In the genomic region with DNA sequence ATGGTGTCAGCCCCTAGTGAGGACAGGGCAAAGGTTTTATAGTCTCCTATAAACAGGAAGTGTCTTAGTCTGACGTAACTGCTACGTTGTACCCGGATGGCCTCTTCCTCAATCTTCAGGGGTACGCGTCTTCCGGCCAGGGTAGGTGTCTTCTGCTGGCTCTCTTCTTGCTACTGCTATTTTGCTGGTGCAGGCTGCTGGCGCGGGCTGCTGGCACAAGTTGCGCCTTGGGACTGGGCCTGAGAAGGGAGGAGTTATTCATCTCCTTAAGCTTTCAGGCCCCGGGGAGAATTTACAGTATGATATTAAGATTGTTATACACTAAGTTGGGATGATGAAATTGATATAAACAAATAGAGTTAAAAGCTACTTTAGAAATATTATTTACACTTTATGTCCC, we compare ENCODE assay signal across 32 cellular contexts.
"Had no signal": no experiment of that assay in that cellular context is flagged by ENCODE, and none has a peak within 500 bp of the region (broad histone marks: within the 10 kb centered on the region; RNA-seq: fewer than 3 reads in every experiment).

No MANE protein-coding gene starts in this region.

- H3K4me3 Mint-ChIP-seq: activated CD4-positive, alpha-beta T cell treated with anti-CD3 and anti-CD28 coated beads, Interleukin-2, amount 10 ng/mL, durations not matched to agents 24 days and 14 days; activated CD8-positive, alpha-beta T cell treated with anti-CD3 and anti-CD28 coated beads for 36 hours; activated naive CD8-positive, alpha-beta T cell treated with anti-CD3 and anti-CD28 coated beads for 36 hours; activated T-cell treated with anti-CD3 and anti-CD28 coated beads, Interleukin-2, amount 50 U/mL, for 72 hours; activated T-helper 17 cell treated with anti-CD3 and anti-CD28 coated beads, Interleukin-2, amount 50 U/mL, for 72 hours had no signal

- H3K27me3 ChIP-seq: ascending aorta, cardiac muscle cell, MG63 had no signal

- ATAC-seq: activated CD8-positive, alpha-beta T cell treated with anti-CD3 and anti-CD28 coated beads for 36 hours; activated T-cell treated with anti-CD3 and anti-CD28 coated beads, Interleukin-2, amount 50 U/mL, for 72 hours; activated T-helper 17 cell treated with anti-CD3 and anti-CD28 coated beads, Interleukin-2, amount 50 U/mL, for 72 hours; Right ventricle myocardium inferior; SK-N-SH treated with all-trans-retinoic acid at 6 μM for 48 hours had no signal

- H3K4me1 ChIP-seq: ascending aorta had no signal

- H3K27me3 Mint-ChIP-seq: activated CD4-positive, alpha-beta T cell treated with anti-CD3 and anti-CD28 coated beads, Interleukin-2, amount 10 ng/mL, durations not matched to agents 24 days and 14 days; activated CD8-positive, alpha-beta T cell treated with anti-CD3 and anti-CD28 coated beads for 36 hours; activated naive CD8-positive, alpha-beta T cell treated with anti-CD3 and anti-CD28 coated beads for 36 hours; activated T-helper 17 cell treated with anti-CD3 and anti-CD28 coated beads, Interleukin-2, amount 50 U/mL, for 72 hours had no signal

- H3K27ac Mint-ChIP-seq: activated CD4-positive, alpha-beta T cell treated with anti-CD3 and anti-CD28 coated beads, Interleukin-2, amount 10 ng/mL, durations not matched to agents 24 days and 14 days; activated CD8-positive, alpha-beta T cell treated with anti-CD3 and anti-CD28 coated beads for 36 hours; activated naive CD8-positive, alpha-beta T cell treated with anti-CD3 and anti-CD28 coated beads for 36 hours; activated T-cell treated with anti-CD3 and anti-CD28 coated beads, Interleukin-2, amount 50 U/mL, for 72 hours; activated T-helper 17 cell treated with anti-CD3 and anti-CD28 coated beads, Interleukin-2, amount 50 U/mL, for 72 hours had no signal

- H3K36me3 Mint-ChIP-seq: activated naive CD8-positive, alpha-beta T cell treated with anti-CD3 and anti-CD28 coated beads for 36 hours had no signal

- H3K4me1 Mint-ChIP-seq: activated CD4-positive, alpha-beta T cell treated with anti-CD3 and anti-CD28 coated beads, Interleukin-2, amount 10 ng/mL, durations not matched to agents 24 days and 14 days; activated naive CD8-positive, alpha-beta T cell treated with anti-CD3 and anti-CD28 coated beads for 36 hours; activated T-helper 17 cell treated with anti-CD3 and anti-CD28 coated beads, Interleukin-2, amount 50 U/mL, for 72 hours had no signal

- H3K36me3 ChIP-seq: ascending aorta, cardiac muscle cell, MG63 had no signal

- DNase-seq: activated CD4-positive, alpha-beta T cell treated with anti-CD3 and anti-CD28 coated beads, Interleukin-2, amount 10 ng/mL, durations not matched to agents 24 days and 14 days; activated CD4-positive, alpha-beta T cell treated with anti-CD3 and anti-CD28 coated beads, Interleukin-2, amount 50 U/mL, for 4 hours; activated CD8-positive, alpha-beta T cell treated with anti-CD3 and anti-CD28 coated beads for 36 hours; activated effector memory CD4-positive, alpha-beta T cell treated with anti-CD3 and anti-CD28 coated beads, Interleukin-2, amount 50 U/mL, for 16 hours; activated naive CD4-positive, alpha-beta T cell; activated naive CD4-positive, alpha-beta T cell treated with anti-CD3 and anti-CD28 coated beads, Interleukin-2, amount 50 U/mL, for 16 hours; activated naive CD8-positive, alpha-beta T cell treated with anti-CD3 and anti-CD28 coated beads for 36 hours; activated T-cell treated with anti-CD3 and anti-CD28 coated beads, Interleukin-2, amount 50 U/mL, for 1 hour; activated T-cell treated with anti-CD3 and anti-CD28 coated beads, Interleukin-2, amount 50 U/mL, for 72 hours; amygdala; Kasumi-1; KG1; MG63; NCI-H146; NCI-H2029 treated with DMSO at 0.1 percent for 48 hours; NCI-H2107; NCI-H2171; NCI-H510A; NCI-H526; NCI-H748 treated with DMSO at 0.1 percent for 48 hours; NK-92 treated with Interleukin-12 subunit alpha and Interleukin-12 subunit beta, amount 100 ng/mL, for 24 hours; PC-9; SIG-M5; SW 1271; T-helper 1 cell; T1000 had no signal

- H3K4me3 ChIP-seq: ascending aorta, cardiac muscle cell, MG63, PC-9 had no signal

- H3K27ac ChIP-seq: ascending aorta, cardiac muscle cell, PC-9, RWPE1 had no signal

- H3K9me3 Mint-ChIP-seq: activated CD4-positive, alpha-beta T cell treated with anti-CD3 and anti-CD28 coated beads, Interleukin-2, amount 10 ng/mL, durations not matched to agents 24 days and 14 days; activated CD8-positive, alpha-beta T cell treated with anti-CD3 and anti-CD28 coated beads for 36 hours; activated naive CD8-positive, alpha-beta T cell treated with anti-CD3 and anti-CD28 coated beads for 36 hours; activated T-cell treated with anti-CD3 and anti-CD28 coated beads, Interleukin-2, amount 50 U/mL, for 72 hours had no signal

- H3K9me3 ChIP-seq: ascending aorta, MG63 had no signal
